Comparison of ENCODE assay signal across 7 cellular contexts in the genomic region with DNA sequence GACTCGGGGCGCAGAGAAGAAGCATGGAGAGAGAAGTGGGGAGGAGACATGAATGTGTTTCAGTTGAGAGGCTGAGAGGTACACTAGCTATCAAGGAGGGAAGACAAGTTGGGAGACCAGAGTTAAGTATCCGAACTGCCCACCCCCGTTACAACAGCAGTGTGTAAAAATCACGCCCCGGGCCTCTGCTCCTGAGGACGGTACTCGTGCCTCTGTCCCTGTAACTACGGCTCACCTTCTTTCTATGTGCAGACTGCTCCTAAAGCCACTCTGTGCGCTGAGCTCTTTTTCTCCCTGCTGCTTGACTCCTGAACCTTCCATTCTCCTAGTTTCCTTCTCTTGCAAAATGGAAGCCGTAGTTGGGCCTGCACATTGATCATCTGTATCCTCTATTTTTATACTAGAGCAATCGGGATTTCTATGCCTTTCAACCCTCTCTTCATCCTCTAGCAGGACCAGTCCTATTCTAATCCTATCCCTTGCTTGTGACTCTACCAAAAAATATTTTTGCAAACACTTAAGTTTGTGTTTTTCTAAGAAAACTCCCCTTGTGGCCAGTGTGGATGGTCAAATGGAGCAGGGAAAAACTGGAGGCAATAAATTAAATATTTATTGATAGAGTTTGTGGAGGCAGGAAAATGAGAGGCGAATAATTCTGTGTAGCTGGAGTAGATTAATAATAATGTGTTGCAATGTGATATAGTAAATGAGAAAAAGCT. TPM values are rescaled to one million over a fixed set of nuclear protein-coding genes. Genes with fewer than 3 reads are reported as not detected.
DNase-seq lines count a peak whose midpoint lies in the region; ATAC-seq and TF ChIP-seq lines count a peak whose summit lies in the region.

No MANE protein-coding gene starts in this region.

- H3K4me1 ChIP-seq in ascending aorta, result peaks cover 0 to 14% of the 10 kb centered on the region in 2 donors
- H3K4me1 ChIP-seq in testis, result peaks cover 18% of the 10 kb centered on the region

- no peak for DNase-seq in Jurkat, Clone E6-1 (ENCODE audit: low read depth, low spot score)
- DNase-seq in ascending aorta (ENCODE audit: low spot score in 2 of 2), result no peak
- DNase-seq in kidney glomerular epithelial cell (lab: John Stamatoyannopoulos, UW), result peak; percentile 23
- peak; percentile 29 for DNase-seq in testis
- DNase-seq in NCI-H446 treated with DMSO at 0.1 percent for 48 hours (lab: John Stamatoyannopoulos, UW), result no peak

- intact Hi-C loops in ascending aorta (cut with DNase I), result loop anchor here (5.0 to 10.0 kb wide), 6 partner anchors 247 to 1973 kb away; a partner anchor contains a TSS
- intact Hi-C loops in testis (cut with DNase I; ENCODE audit: low total_unique reads), result no loop called here

- TF ChIP-seq CTCF in GM12875 (IDR thresholded peaks at IDR 0.05; ENCODE audit: borderline replicate concordance, insufficient read depth, low read depth, low read length) (no peak), ascending aorta (IDR thresholded peaks at IDR 0.05) (peak in 2 of 3 experiments; percentile 16 to 27), testis (IDR thresholded peaks at IDR 0.05) (peak in 2 of 3 experiments; percentile 14 to 45)

- H3K27ac ChIP-seq in ascending aorta (peak overlapping the region; percentile 95 to 97), testis (peak overlapping the region; percentile 90 to 98)

- H3K27me3 ChIP-seq in ascending aorta (no peaks in the 10 kb centered on the region), testis (no peaks in the 10 kb centered on the region)

- H3K36me3 ChIP-seq in ascending aorta, result peaks cover 0 to 6% of the 10 kb centered on the region in 2 donors
- no peaks in the 10 kb centered on the region for H3K36me3 ChIP-seq in testis (ENCODE audit: low read depth, missing control alignments)

- H3K4me3 ChIP-seq in GM12875 (ENCODE audit: low read depth, low read length) (peak overlapping the region; percentile 87), ascending aorta (peak overlapping the region; percentile 72 to 95), testis (peak overlapping the region; percentile 66 to 94)
- peak overlapping the region; percentile 67 for H3K4me3 ChIP-seq in Jurkat, Clone E6-1 (ENCODE audit: low read length)

- no peaks in the 10 kb centered on the region for H3K9me3 ChIP-seq in ascending aorta
- H3K9me3 ChIP-seq in testis, result no peaks in the 10 kb centered on the region

- WGBS in testis, 2 donors, result 7 to 8% methylated on average over 13 of the region's 13 CpGs

- ATAC-seq in HG02623 (IDR thresholded peaks at IDR 0.05; ENCODE audit: unreplicated experiment), result no peak

- TF ChIP-seq POLR2A in testis (IDR thresholded peaks at IDR 0.05), result no peak

RNA-seq across cellular contexts. Expression of a gene that starts 0.6 kb away (rescaled TPM):
- 169 TPM for polyA plus RNA-seq in Jurkat, Clone E6-1 (2012; ENCODE audit: insufficient read depth, insufficient read length)
- total RNA-seq in ascending aorta (91.2 TPM), testis (100 to 1,000 TPM; 126 to 136 TPM)
- polyA plus RNA-seq in testis (ENCODE audit: insufficient read depth, low read depth, low replicate concordance), result 180 TPM

RNA-seq across cellular contexts. Expression of a gene that starts 1.9 kb away (rescaled TPM):
- 6.6 TPM for polyA plus RNA-seq in Jurkat, Clone E6-1 (2012; ENCODE audit: insufficient read depth, insufficient read length)
- total RNA-seq in ascending aorta, result 3.7 TPM
- total RNA-seq in testis, result 10 to 100 TPM; 34.6 to 39.6 TPM
- 22.5 TPM for polyA plus RNA-seq in testis (ENCODE audit: insufficient read depth, low read depth, low replicate concordance)

Comparison
In these comparisons a context has a peak if more than half of its experiments do, and no peak if none do; other contexts are left out.
1. DNase-seq: peak in kidney glomerular epithelial cell (single experiment) and testis (single experiment); none in Jurkat, Clone E6-1 (single experiment), ascending aorta (0 of 2) and NCI-H446 treated with DMSO at 0.1 percent for 48 hours (single experiment).
2. Peak in every context shown above with its lines, with median percentiles within 50 percentile points of each other: H3K4me3 ChIP-seq.